22 cellular contexts compared by ENCODE assay signal in genomic region chr1:43305926-43306687, GRCh38. TPM values are rescaled to one million over a fixed set of nuclear protein-coding genes. Genes with fewer than 3 reads are reported as not detected.
A peak's percentile ranks its signal among the peaks of the same experiment; 100 is the strongest.
DNase-seq lines count a peak whose midpoint lies in the region; ATAC-seq and TF ChIP-seq lines count a peak whose summit lies in the region.
"Had no signal": no experiment of that assay in that cellular context is flagged by ENCODE, and none has a peak within 500 bp of the region (broad histone marks: within the 10 kb centered on the region; RNA-seq: fewer than 3 reads in every experiment).

No MANE protein-coding gene starts in this region.

- no peak overlapping the region for H3K18ac ChIP-seq in trophoblast cell (ENCODE audit: low read length)

- H2AFZ ChIP-seq in trophoblast cell (ENCODE audit: insufficient read depth, low read length, poor library complexity) = no peak overlapping the region

- H4K12ac ChIP-seq in trophoblast cell (ENCODE audit: low read depth, low read length) = no peak overlapping the region

- H3K36me3 Mint-ChIP-seq in endothelial cell (ENCODE audit: low read depth, unreplicated experiment) = peaks cover 80% of the 10 kb centered on the region
- H3K36me3 Mint-ChIP-seq: activated CD4-positive, alpha-beta memory T cell treated with anti-CD3 and anti-CD28 coated beads for 36 hours; immature natural killer cell; WTC11 had no signal

- peaks cover 75% of the 10 kb centered on the region for H3K4me1 Mint-ChIP-seq in endothelial cell (ENCODE audit: unreplicated experiment)
- H3K4me1 Mint-ChIP-seq: WTC11 had no signal

- peak overlapping the region; percentile 82 for H3K27ac Mint-ChIP-seq in endothelial cell (ENCODE audit: unreplicated experiment)
- H3K27ac Mint-ChIP-seq: activated CD4-positive, alpha-beta memory T cell treated with anti-CD3 and anti-CD28 coated beads for 36 hours; T-helper 2 cell treated with Interferon-gamma antibody and Interleukin-4, amounts not matched to agents 5 μg/mL and 100 μg/mL, for 36 hours; WTC11 had no signal

- no peak overlapping the region for H3K4me2 ChIP-seq in trophoblast cell (ENCODE audit: low read length)

- peak overlapping the region; percentile 70 for H3K4me3 Mint-ChIP-seq in endothelial cell (ENCODE audit: unreplicated experiment)
- H3K4me3 Mint-ChIP-seq: activated CD4-positive, alpha-beta memory T cell treated with anti-CD3 and anti-CD28 coated beads for 36 hours; immature natural killer cell; T-helper 2 cell treated with Interferon-gamma antibody and Interleukin-4, amounts not matched to agents 5 μg/mL and 100 μg/mL, for 36 hours; WTC11 had no signal

- H4K91ac ChIP-seq in trophoblast cell (ENCODE audit: low read depth, low read length) = no peak overlapping the region

- TF ChIP-seq CTCF in endothelial cell (IDR thresholded peaks at IDR 0.05; ENCODE audit: unreplicated experiment) = no peak

- H2BK12ac ChIP-seq in trophoblast cell (ENCODE audit: low read length) = no peak overlapping the region

- no peak overlapping the region for H3K9ac ChIP-seq in trophoblast cell (ENCODE audit: low read length)

- ATAC-seq in sciatic nerve (no peak), left lobe of liver (no peak)
- ATAC-seq: SK-N-SH treated with all-trans-retinoic acid at 6 μM for 48 hours, WTC11 had no signal

- H3K36me3 ChIP-seq in trophoblast cell (ENCODE audit: control insufficient read depth in 1 of 2, insufficient read depth in 2 of 2, low read length in 2 of 2) = no peaks in the 10 kb centered on the region
- H3K36me3 ChIP-seq: right atrium auricular region, suprapubic skin had no signal

- H2AK5ac ChIP-seq in trophoblast cell (ENCODE audit: low read length) = no peak overlapping the region

- no peaks in the 10 kb centered on the region for H3K9me3 Mint-ChIP-seq in endothelial cell (ENCODE audit: unreplicated experiment)
- H3K9me3 Mint-ChIP-seq: activated CD4-positive, alpha-beta memory T cell treated with anti-CD3 and anti-CD28 coated beads for 36 hours; immature natural killer cell; T-helper 2 cell treated with Interferon-gamma antibody and Interleukin-4, amounts not matched to agents 5 μg/mL and 100 μg/mL, for 36 hours; WTC11 had no signal

- peaks cover 25% of the 10 kb centered on the region for H3K27me3 Mint-ChIP-seq in endothelial cell (ENCODE audit: unreplicated experiment)

- no peak overlapping the region for H3K23ac ChIP-seq in trophoblast cell (ENCODE audit: low read length)

- WGBS in trophoblast cell (ENCODE audit: extremely low coverage, insufficient coverage, insufficient read length) = no CpG with 5 or more reads among the region's 6 CpGs

- H3K79me1 ChIP-seq in trophoblast cell (ENCODE audit: low read length) = no peaks in the 10 kb centered on the region

- DNase-seq in DMS79 treated with DMSO at 0.1 percent for 48 hours (lab: John Stamatoyannopoulos, UW) (peak; percentile 85), endothelial cell (ENCODE audit: low spot score) (no peak), sciatic nerve (ENCODE audit: low spot score) (peak; percentile 34), left lobe of liver (ENCODE audit: low spot score) (no peak), trophoblast cell (no peak), NCI-H2196 treated with DMSO at 0.1 percent for 48 hours (lab: John Stamatoyannopoulos, UW; ENCODE audit: unreplicated experiment) (no peak)
- DNase-seq: ACHN; activated CD4-positive, alpha-beta memory T cell treated with anti-CD3 and anti-CD28 coated beads for 36 hours; activated effector memory CD4-positive, alpha-beta T cell treated with anti-CD3 and anti-CD28 coated beads, Interleukin-2, amount 50 U/mL, for 16 hours; amniotic stem cell; GDM1; immature natural killer cell; NCI-H1092 treated with DMSO at 0.1 percent for 48 hours; NCI-H2081 treated with DMSO at 0.1 percent for 48 hours; NCI-H510A treated with DMSO at 0.1 percent for 48 hours had no signal

- peaks cover 3% of the 10 kb centered on the region for H3K9me3 ChIP-seq in trophoblast cell (ENCODE audit: insufficient read depth, low read depth, low read length)
- H3K9me3 ChIP-seq: right atrium auricular region, suprapubic skin had no signal

- H3K79me2 ChIP-seq in trophoblast cell (ENCODE audit: control insufficient read depth, insufficient read depth, low read length, poor library complexity) = no peaks in the 10 kb centered on the region

- no peak overlapping the region for H3K27ac ChIP-seq in trophoblast cell (ENCODE audit: low read depth, low read length)
- H3K27ac ChIP-seq: C4-2B, right atrium auricular region, suprapubic skin had no signal

- no peak overlapping the region for H2BK120ac ChIP-seq in trophoblast cell (ENCODE audit: insufficient read depth, low read length, poor library complexity)

- no peaks in the 10 kb centered on the region for H3K27me3 ChIP-seq in trophoblast cell (ENCODE audit: insufficient read depth, low read length)
- H3K27me3 ChIP-seq: right atrium auricular region, suprapubic skin had no signal

- H4K8ac ChIP-seq in trophoblast cell (ENCODE audit: low read depth, low read length) = no peak overlapping the region

- H2BK5ac ChIP-seq in trophoblast cell (ENCODE audit: low read depth, low read length, poor library complexity) = no peak overlapping the region

- intact Hi-C loops in sciatic nerve (cut with DNase I) = no loop called here

- no peak overlapping the region for H3K4ac ChIP-seq in trophoblast cell (ENCODE audit: low read depth, low read length)

- no peak overlapping the region for H3K4me3 ChIP-seq in trophoblast cell (ENCODE audit: low read depth, low read length)
- H3K4me3 ChIP-seq: right atrium auricular region, suprapubic skin had no signal

- H3K4me1 ChIP-seq in trophoblast cell (ENCODE audit: control insufficient read depth in 1 of 2, insufficient read depth in 2 of 2, low read length in 2 of 2) = no peaks in the 10 kb centered on the region

- H3K14ac ChIP-seq in trophoblast cell (ENCODE audit: low read length) = no peak overlapping the region

RNA-seq across cellular contexts. Expression of gene TIE1, which starts 5.3 kb away (rescaled TPM):
- total RNA-seq in endothelial cell (ENCODE audit: unreplicated experiment) = 643 TPM
- total RNA-seq in sciatic nerve = 58.0 TPM
- 8.5 TPM for total RNA-seq in left lobe of liver
- polyA plus RNA-seq in trophoblast cell (2013) = 0.04 and 0.05 TPM in 2 replicates
- total RNA-seq: activated CD4-positive, alpha-beta memory T cell treated with anti-CD3 and anti-CD28 coated beads for 36 hours had no signal

RNA-seq across cellular contexts. Expression of gene C1orf210, which starts 20.7 kb away (rescaled TPM):
- not detected for total RNA-seq in endothelial cell (ENCODE audit: unreplicated experiment)
- not detected for total RNA-seq in sciatic nerve
- 2.6 TPM for total RNA-seq in left lobe of liver
- polyA plus RNA-seq in trophoblast cell (2013) = 5.9 and 6.1 TPM in 2 replicates
- total RNA-seq: activated CD4-positive, alpha-beta memory T cell treated with anti-CD3 and anti-CD28 coated beads for 36 hours; omental fat pad; right atrium auricular region had no signal
- polyA plus RNA-seq: immature natural killer cell had no signal

RNA-seq across cellular contexts. Expression of gene MPL, which starts 31.5 kb away (rescaled TPM):
- 6.2 TPM for total RNA-seq in endothelial cell (ENCODE audit: unreplicated experiment)
- 0.40 TPM for total RNA-seq in sciatic nerve
- 0.15 TPM for total RNA-seq in left lobe of liver
- polyA plus RNA-seq in trophoblast cell (2013) = 0.04 and 0.08 TPM in 2 replicates
- total RNA-seq: activated CD4-positive, alpha-beta memory T cell treated with anti-CD3 and anti-CD28 coated beads for 36 hours; suprapubic skin had no signal

RNA-seq across cellular contexts. Expression of gene TMEM125, which starts 36.3 kb away (rescaled TPM):
- total RNA-seq in endothelial cell (ENCODE audit: unreplicated experiment) = 2.7 TPM
- total RNA-seq in sciatic nerve = 3.2 TPM
- 0.45 TPM for total RNA-seq in left lobe of liver
- 2.3 and 2.5 TPM in 2 replicates for polyA plus RNA-seq in trophoblast cell (2013)

RNA-seq across cellular contexts. Expression of gene CDC20, which starts 52.7 kb away (rescaled TPM):
- total RNA-seq in endothelial cell (ENCODE audit: unreplicated experiment) (24.3 TPM), sciatic nerve (1.9 TPM), left lobe of liver (0.78 TPM)
- polyA plus RNA-seq in trophoblast cell (2013) = 66.6 and 71.8 TPM in 2 replicates

Comparison
In these comparisons a context has a peak if more than half of its experiments do, and no peak if none do; other contexts are left out.
1. DNase-seq: peak in DMS79 treated with DMSO at 0.1 percent for 48 hours (single experiment) and sciatic nerve (single experiment); none in endothelial cell (single experiment), left lobe of liver (single experiment), trophoblast cell (0 of 2) and NCI-H2196 treated with DMSO at 0.1 percent for 48 hours (single experiment).
2. RNA of gene TIE1, which starts 5.3 kb away (total RNA-seq): 643 TPM in endothelial cell (single experiment); 58.0 TPM in sciatic nerve (single experiment) and 8.5 TPM in left lobe of liver (single experiment); every median in the first group is over 10 times any median in the second.